ENCODE assay signal across 8 cellular contexts in the genomic region with DNA sequence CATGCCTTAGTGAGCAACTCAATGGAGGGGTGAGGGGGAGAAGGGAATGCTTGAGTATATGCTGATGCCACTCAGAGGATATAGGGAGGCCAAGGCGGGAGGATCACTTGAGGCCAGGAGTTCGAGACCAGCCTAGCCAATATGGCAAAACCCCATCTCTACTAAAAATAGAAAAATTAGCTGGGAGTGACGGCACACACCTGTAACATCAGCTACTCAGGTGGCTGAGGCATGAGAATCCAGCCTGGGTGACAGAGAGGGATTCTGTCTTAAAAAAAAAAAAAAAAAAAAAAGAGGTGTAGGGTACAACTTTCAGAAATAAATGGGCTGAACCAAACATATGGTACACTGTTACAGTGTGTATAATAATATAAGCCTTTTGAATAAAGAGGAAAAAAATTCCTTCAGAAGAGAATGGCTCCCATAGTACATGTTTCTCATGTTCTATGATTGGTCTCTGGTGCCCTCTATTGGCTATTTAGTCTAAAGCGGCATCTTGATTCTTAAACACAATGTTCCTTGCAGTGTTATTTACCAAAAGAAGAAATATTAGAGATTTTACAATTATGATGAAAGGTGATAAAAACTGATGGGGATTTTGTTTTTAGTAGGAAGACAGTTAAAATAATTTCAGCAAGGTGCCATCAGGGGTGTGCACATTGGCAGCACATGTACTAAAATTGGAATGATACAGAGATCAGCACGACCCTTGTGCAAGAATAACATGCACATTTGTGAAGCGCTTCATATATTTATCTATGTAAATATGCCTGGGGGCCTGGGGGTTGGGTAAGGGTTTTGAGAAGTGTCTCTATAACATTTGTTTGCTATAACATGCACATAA.
DNase-seq lines count a peak whose midpoint lies in the region; ATAC-seq and TF ChIP-seq lines count a peak whose summit lies in the region.

No MANE protein-coding gene starts in this region.

- peak; percentile 80 for TF ChIP-seq CTCF in fibroblast of pulmonary artery (IDR thresholded peaks at IDR 0.05; ENCODE audit: low read length, missing control alignments)

- DNase-seq in CMK (ENCODE audit: low read depth), result peak; percentile 24
- DNase-seq in NCI-H1417 treated with DMSO at 0.1 percent for 48 hours (lab: John Stamatoyannopoulos, UW), result peak; percentile 1
- DNase-seq in SW 1271 (lab: John Stamatoyannopoulos, UW), result peak; percentile 2 to 36
- DNase-seq in fibroblast of pulmonary artery (ENCODE audit: low read depth), result peak; percentile 90
- DNase-seq in non-pigmented ciliary epithelial cell (ENCODE audit: low read depth), result peak; percentile 58
- DNase-seq in posterior vena cava (ENCODE audit: low spot score), result no peak
- DNase-seq in activated naive CD4-positive, alpha-beta T cell treated with Interleukin-2 at 50 U/mL for 16 hours, result no peak

- ATAC-seq in GM21381 (IDR thresholded peaks at IDR 0.05; ENCODE audit: unreplicated experiment), result peak; percentile 64

- H3K4me3 ChIP-seq in fibroblast of pulmonary artery (replicated peaks; ENCODE audit: low read depth, low read length), result no peak overlapping the region

- intact Hi-C loops in posterior vena cava (cut with DNase I), result loop anchor here in 1 of 2 donors (10.0 kb wide), 1 partner anchor 877 kb away; no protein-coding TSS in a partner anchor

Comparison
In these comparisons a context has a peak if more than half of its experiments do, and no peak if none do; other contexts are left out.
1. DNase-seq: peak in CMK (single experiment), NCI-H1417 treated with DMSO at 0.1 percent for 48 hours (single experiment), SW 1271 (2 of 2), fibroblast of pulmonary artery (single experiment) and non-pigmented ciliary epithelial cell (single experiment); none in posterior vena cava (single experiment) and activated naive CD4-positive, alpha-beta T cell treated with Interleukin-2 at 50 U/mL for 16 hours (single experiment).